In the genomic region with DNA sequence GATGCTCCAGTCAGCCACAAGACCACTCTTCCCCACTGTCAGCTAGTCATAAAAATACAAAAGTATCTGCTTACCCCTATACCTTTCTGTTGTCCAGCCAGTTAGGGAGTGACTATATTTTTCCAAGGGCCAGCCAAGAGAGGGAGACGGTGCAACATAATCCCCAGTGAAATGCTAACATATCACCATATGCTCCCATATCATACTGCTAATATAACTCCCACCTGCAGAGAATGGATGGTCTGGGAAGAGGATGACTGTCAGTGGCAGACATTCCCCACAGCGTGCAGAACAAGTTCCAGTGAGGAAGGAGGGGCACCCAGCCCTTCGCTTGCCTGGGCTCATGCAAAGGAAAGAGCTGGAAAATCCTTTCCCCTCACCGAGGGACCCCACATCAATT, we compare ENCODE assay signal across 15 cellular contexts.
DNase-seq lines count a peak whose midpoint lies in the region; FAIRE-seq and TF ChIP-seq lines count a peak whose summit lies in the region.
"Had no signal": no experiment of that assay in that cellular context is flagged by ENCODE, and none has a peak within 500 bp of the region (broad histone marks: within the 10 kb centered on the region; RNA-seq: fewer than 3 reads in every experiment).

No MANE protein-coding gene starts in this region.

- DNase-seq in D721Med (ENCODE audit: insufficient read length, low spot score) = no peak
- DNase-seq in DMS 273 treated with DMSO at 0.1 percent for 48 hours (lab: John Stamatoyannopoulos, UW) = peak; percentile 33
- DNase-seq in NCI-H524 treated with DMSO at 0.1 percent for 48 hours (lab: John Stamatoyannopoulos, UW) = peak; percentile 83
- DNase-seq in mesothelial cell of epicardium (ENCODE audit: low spot score in 2 of 2, unreplicated experiment in 2 of 2) = peak in 1 of 2 experiments; percentile 47
- no peak for DNase-seq in T-helper 9 cell
- no peak for DNase-seq in prostate gland (ENCODE audit: low spot score)
- no peak for DNase-seq in stomach
- no peak for DNase-seq in colonic mucosa
- DNase-seq: CD8-positive, alpha-beta T cell; COR-L47; HCEC 1CT had no signal

- WGBS in prostate gland = 71% methylated on average over 4 of the region's 4 CpGs
- 51 to 70% (median 64%) methylated on average over 4 of the region's 4 CpGs for WGBS in stomach, 5 donors

- peak overlapping the region; percentile 13 for H3K27ac Mint-ChIP-seq in mesothelial cell of epicardium
- H3K27ac Mint-ChIP-seq: CD14-positive monocyte; CD8-positive, alpha-beta T cell had no signal

- no peak overlapping the region for H3K4me3 Mint-ChIP-seq in mesothelial cell of epicardium
- H3K4me3 Mint-ChIP-seq: CD14-positive monocyte; CD8-positive, alpha-beta T cell had no signal

- H3K36me3 ChIP-seq in prostate gland (no peaks in the 10 kb centered on the region), stomach (no peaks in the 10 kb centered on the region), colonic mucosa (no peaks in the 10 kb centered on the region)

- peak; percentile 44 for FAIRE-seq in D721Med (lab: Jason Lieb, UNC)
- FAIRE-seq: A549, GM18507 had no signal

- TF ChIP-seq CTCF in D721Med (IDR thresholded peaks at IDR 0.05; ENCODE audit: insufficient read depth, missing control alignments) = peak; percentile 9
- no peak for TF ChIP-seq CTCF in mesothelial cell of epicardium (IDR thresholded peaks at IDR 0.05; ENCODE audit: unreplicated experiment)
- TF ChIP-seq CTCF in prostate gland (IDR thresholded peaks at IDR 0.05) = no peak
- no peak for TF ChIP-seq CTCF in stomach (IDR thresholded peaks at IDR 0.05)
- TF ChIP-seq CTCF in colonic mucosa (IDR thresholded peaks at IDR 0.05) = no peak

- H3K4me1 ChIP-seq in prostate gland (replicated peaks) (no peaks in the 10 kb centered on the region), stomach (no peaks in the 10 kb centered on the region), colonic mucosa (no peaks in the 10 kb centered on the region)
- H3K4me1 ChIP-seq: A549 had no signal

- no peak overlapping the region for H3K4me3 ChIP-seq in prostate gland
- H3K4me3 ChIP-seq in stomach = no peak overlapping the region
- H3K4me3 ChIP-seq in colonic mucosa = no peak overlapping the region
- H3K4me3 ChIP-seq: A549 had no signal

- H3K27ac ChIP-seq in prostate gland (no peak overlapping the region), stomach (no peak overlapping the region), colonic mucosa (no peak overlapping the region)
- H3K27ac ChIP-seq: A549, HL-60 had no signal

- intact Hi-C loops in prostate gland (cut with DNase I) = no loop called here
- intact Hi-C loops in stomach (cut with DNase I; ENCODE audit: low total_unique reads) = no loop called here
- intact Hi-C loops in colonic mucosa (cut with DNase I) = no loop called here

- no peak for TF ChIP-seq POLR2A in prostate gland (IDR thresholded peaks at IDR 0.05)
- TF ChIP-seq POLR2A in stomach (IDR thresholded peaks at IDR 0.05) = no peak

- H3K27me3 Mint-ChIP-seq in mesothelial cell of epicardium (ENCODE audit: low read depth) = peaks cover 33% of the 10 kb centered on the region

- H3K9me3 ChIP-seq in prostate gland = no peaks in the 10 kb centered on the region
- no peaks in the 10 kb centered on the region for H3K9me3 ChIP-seq in stomach
- H3K9me3 ChIP-seq in colonic mucosa = no peaks in the 10 kb centered on the region
- H3K9me3 ChIP-seq: A549 had no signal

- TF ChIP-seq EP300 in stomach (IDR thresholded peaks at IDR 0.05) = no peak

- peaks cover 31% of the 10 kb centered on the region for H3K4me1 Mint-ChIP-seq in mesothelial cell of epicardium

- H3K36me3 Mint-ChIP-seq in mesothelial cell of epicardium = no peaks in the 10 kb centered on the region
- H3K36me3 Mint-ChIP-seq: CD14-positive monocyte; CD8-positive, alpha-beta T cell had no signal

- no peaks in the 10 kb centered on the region for H3K9me3 Mint-ChIP-seq in mesothelial cell of epicardium
- H3K9me3 Mint-ChIP-seq: CD14-positive monocyte; CD8-positive, alpha-beta T cell had no signal

- H3K27me3 ChIP-seq in prostate gland (replicated peaks; ENCODE audit: insufficient read depth) = no peaks in the 10 kb centered on the region
- H3K27me3 ChIP-seq in stomach = peaks cover 0 to 3% (median 0%) of the 10 kb centered on the region in 3 donors
- no peaks in the 10 kb centered on the region for H3K27me3 ChIP-seq in colonic mucosa

- H3K9ac ChIP-seq in colonic mucosa (ENCODE audit: low read depth in 2 of 2, low read length in 2 of 2) = no peak overlapping the region

Comparison
In these comparisons a context has a peak if more than half of its experiments do, and no peak if none do; other contexts are left out.
1. DNase-seq: peak in DMS 273 treated with DMSO at 0.1 percent for 48 hours (single experiment) and NCI-H524 treated with DMSO at 0.1 percent for 48 hours (single experiment); none in D721Med (single experiment), T-helper 9 cell (single experiment), prostate gland (single experiment), stomach (single experiment) and colonic mucosa (single experiment).